20 cellular contexts compared by ENCODE assay signal in the genomic region with DNA sequence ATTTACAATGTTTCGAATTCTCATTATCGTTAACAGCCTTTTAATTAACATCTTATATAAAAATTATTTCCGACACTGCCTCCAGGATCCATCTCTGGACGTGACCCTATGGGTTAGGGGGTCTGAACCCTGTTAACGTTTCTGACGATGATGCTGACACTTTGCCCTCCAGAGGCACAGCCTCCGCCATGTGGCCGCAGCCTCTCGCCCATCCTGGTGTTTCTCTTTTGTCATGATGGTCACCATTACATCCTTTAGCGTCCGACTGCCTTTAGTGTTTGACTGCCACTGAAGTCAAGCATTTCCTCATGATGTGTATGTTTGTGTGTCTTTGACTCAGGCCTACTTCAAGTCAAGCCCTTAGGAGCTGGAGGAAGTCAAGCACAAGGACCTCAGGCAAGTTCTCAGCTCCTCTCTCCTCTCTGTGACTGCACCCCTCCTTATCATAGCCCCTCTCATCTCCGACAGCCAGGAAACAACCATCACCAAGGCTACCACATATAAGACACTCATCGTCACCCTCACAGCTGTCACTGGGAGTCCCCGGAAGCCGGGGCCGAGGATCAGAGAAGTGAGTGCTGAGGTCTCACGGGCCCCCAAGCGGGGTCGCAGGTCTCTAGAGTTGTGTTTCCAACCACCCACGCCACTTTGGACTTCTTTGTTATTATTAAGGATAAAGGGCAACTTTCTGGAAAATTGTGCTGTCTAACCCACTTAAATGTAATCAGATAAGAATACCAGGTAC.
DNase-seq lines count a peak whose midpoint lies in the region; ATAC-seq and TF ChIP-seq lines count a peak whose summit lies in the region.
"Had no signal": no experiment of that assay in that cellular context is flagged by ENCODE, and none has a peak within 500 bp of the region (broad histone marks: within the 10 kb centered on the region; RNA-seq: fewer than 3 reads in every experiment).

No MANE protein-coding gene starts in this region.

- H3K27me3 Mint-ChIP-seq in osteocyte (ENCODE audit: unreplicated experiment) (no peaks in the 10 kb centered on the region), immature natural killer cell (ENCODE audit: low read depth in 3 of 3) (peaks cover 2 to 8% (median 4%) of the 10 kb centered on the region in 3 donors)
- H3K27me3 Mint-ChIP-seq: CD4-positive, CD25-positive, alpha-beta regulatory T cell had no signal

- no peaks in the 10 kb centered on the region for H3K27me3 ChIP-seq in right atrium auricular region
- H3K27me3 ChIP-seq: MG63 had no signal

- peaks cover 0 to 1% of the 10 kb centered on the region in 2 donors for H3K9me3 ChIP-seq in right atrium auricular region
- H3K9me3 ChIP-seq: MG63 had no signal

- no peaks in the 10 kb centered on the region for H3K36me3 ChIP-seq in right atrium auricular region
- H3K36me3 ChIP-seq: MG63 had no signal

- H3K9me3 Mint-ChIP-seq in osteocyte (ENCODE audit: unreplicated experiment) = peaks cover 24% of the 10 kb centered on the region
- peaks cover 0 to 6% (median 3%) of the 10 kb centered on the region in 6 donors for H3K9me3 Mint-ChIP-seq in immature natural killer cell

- H3K27ac ChIP-seq in right atrium auricular region = no peak overlapping the region
- H3K27ac ChIP-seq: A549, PC-9 had no signal

- H3K27ac Mint-ChIP-seq in osteocyte (ENCODE audit: unreplicated experiment) = no peak overlapping the region
- H3K27ac Mint-ChIP-seq in immature natural killer cell = no peak overlapping the region
- H3K27ac Mint-ChIP-seq: B cell; CD4-positive, CD25-positive, alpha-beta regulatory T cell had no signal

- ATAC-seq in GM18868 (IDR thresholded peaks at IDR 0.05; ENCODE audit: unreplicated experiment) = no peak
- ATAC-seq: A549 had no signal

- no peak overlapping the region for H3K4me3 ChIP-seq in right atrium auricular region
- H3K4me3 ChIP-seq: A549, MG63, PC-9 had no signal

- peak; percentile 68 for DNase-seq in cardiac septum (ENCODE audit: low spot score)
- DNase-seq in right atrium auricular region (ENCODE audit: low spot score) = no peak
- peak; percentile 27 for DNase-seq in ecto neural progenitor cell (ENCODE audit: low spot score)
- peak; percentile 80 for DNase-seq in osteocyte (ENCODE audit: extremely low spot score, unreplicated experiment)
- DNase-seq in NCI-H128 (lab: John Stamatoyannopoulos, UW; ENCODE audit: unreplicated experiment) = no peak
- no peak for DNase-seq in immature natural killer cell
- DNase-seq: CD4-positive, CD25-positive, alpha-beta regulatory T cell; DMS79; Kasumi-1; MG63; NCI-H1417 treated with DMSO at 0.1 percent for 48 hours; NCI-H187 treated with DMSO at 0.1 percent for 48 hours; NCI-H2107; NCI-H446 treated with DMSO at 0.1 percent for 48 hours; NCI-H69; PC-9; SHP77 treated with DMSO at 0.1 percent for 48 hours had no signal

- intact Hi-C loops in cardiac septum (cut with DNase I) = no loop called here

- no peak for TF ChIP-seq CTCF in right atrium auricular region (IDR thresholded peaks at IDR 0.05)
- no peak for TF ChIP-seq CTCF in osteocyte (IDR thresholded peaks at IDR 0.05)

- H3K4me1 Mint-ChIP-seq in osteocyte (ENCODE audit: unreplicated experiment) (no peaks in the 10 kb centered on the region), immature natural killer cell (no peaks in the 10 kb centered on the region)
- H3K4me1 Mint-ChIP-seq: B cell; CD4-positive, CD25-positive, alpha-beta regulatory T cell had no signal

- H3K36me3 Mint-ChIP-seq in osteocyte (ENCODE audit: unreplicated experiment) (no peaks in the 10 kb centered on the region), immature natural killer cell (peaks cover 0 to 4% (median 4%) of the 10 kb centered on the region in 3 donors)

- H3K4me1 ChIP-seq in right atrium auricular region = no peaks in the 10 kb centered on the region
- H3K4me1 ChIP-seq: A549 had no signal

- no peak overlapping the region for H3K4me3 Mint-ChIP-seq in osteocyte (ENCODE audit: unreplicated experiment)
- H3K4me3 Mint-ChIP-seq in immature natural killer cell = no peak overlapping the region
- H3K4me3 Mint-ChIP-seq: B cell; CD4-positive, CD25-positive, alpha-beta regulatory T cell had no signal

Comparison
In these comparisons a context has a peak if more than half of its experiments do, and no peak if none do; other contexts are left out.
1. DNase-seq: peak in cardiac septum (single experiment), ecto neural progenitor cell (single experiment) and osteocyte (single experiment); none in right atrium auricular region (single experiment), NCI-H128 (single experiment) and immature natural killer cell (0 of 3).